ENCODE assay signal across 9 cellular contexts in genomic region chr6:19839237-19839546, GRCh38. TPM values are rescaled to one million over a fixed set of nuclear protein-coding genes. Genes with fewer than 3 reads are reported as not detected.
DNase-seq lines count a peak whose midpoint lies in the region; ATAC-seq and TF ChIP-seq lines count a peak whose summit lies in the region.
"Had no signal": no experiment of that assay in that cellular context is flagged by ENCODE, and none has a peak within 500 bp of the region (broad histone marks: within the 10 kb centered on the region; RNA-seq: fewer than 3 reads in every experiment).

No MANE protein-coding gene starts in this region.

- no peak overlapping the region for H4K5ac ChIP-seq in mesendoderm (ENCODE audit: low read length)

- H4K8ac ChIP-seq in mesendoderm (ENCODE audit: low read depth, low read length): no peak overlapping the region

- peak overlapping the region; percentile 91 for H3K9ac ChIP-seq in mesendoderm (ENCODE audit: low read length)

- H3K9me3 ChIP-seq in tibial artery: no peaks in the 10 kb centered on the region

- H3K4me1 ChIP-seq in mesendoderm (ENCODE audit: control insufficient read depth, low read depth, low read length): no peaks in the 10 kb centered on the region
- peaks cover 0 to 31% (median 2%) of the 10 kb centered on the region in 4 donors for H3K4me1 ChIP-seq in tibial artery

- CTCF ChIA-PET in activated naive CD4-positive, alpha-beta T cell treated with anti-CD3 and anti-CD28 coated beads, Interleukin-2, amount 10 ng/mL, durations not matched to agents 7 days and 5 days (lab: Charles Lee): no interaction called here

- WGBS in mesendoderm (ENCODE audit: extremely low coverage, insufficient coverage, low lambda C conversion rate): no CpG with 5 or more reads among the region's 7 CpGs

- H3K18ac ChIP-seq in mesendoderm (ENCODE audit: low read length): no peak overlapping the region

- intact Hi-C loops in dorsolateral prefrontal cortex (cut with DNase I): loop anchor here in 1 of 2 donors (5.0 kb wide), 1 partner anchor 37 kb away; no protein-coding TSS in a partner anchor
- intact Hi-C loops in tibial artery (cut with DNase I; ENCODE audit: low total_unique reads): no loop called here
- intact Hi-C loops in CD14-positive monocyte (cut with micrococcal nuclease): no loop called here

- peaks cover 53% of the 10 kb centered on the region for H3K27me3 Mint-ChIP-seq in activated naive CD4-positive, alpha-beta T cell treated with anti-CD3 and anti-CD28 coated beads, Interleukin-2, amount 10 ng/mL, durations not matched to agents 7 days and 5 days
- H3K27me3 Mint-ChIP-seq in CD14-positive monocyte (ENCODE audit: low read depth in 3 of 3): peaks cover 58 to 77% (median 62%) of the 10 kb centered on the region in 3 donors

- no peak overlapping the region for H3K4me3 Mint-ChIP-seq in activated naive CD4-positive, alpha-beta T cell treated with anti-CD3 and anti-CD28 coated beads, Interleukin-2, amount 10 ng/mL, durations not matched to agents 7 days and 5 days
- peak overlapping the region in 1 of 2 donors; percentile 69 for H3K4me3 Mint-ChIP-seq in CD14-positive monocyte

- peak overlapping the region; percentile 60 for H3K27ac Mint-ChIP-seq in activated naive CD4-positive, alpha-beta T cell treated with anti-CD3 and anti-CD28 coated beads, Interleukin-2, amount 10 ng/mL, durations not matched to agents 7 days and 5 days
- no peak overlapping the region for H3K27ac Mint-ChIP-seq in CD14-positive monocyte

- H3K4ac ChIP-seq in mesendoderm (ENCODE audit: low read depth, low read length): no peak overlapping the region

- DNase-seq in activated naive CD4-positive, alpha-beta T cell treated with anti-CD3 and anti-CD28 coated beads, Interleukin-2, amount 10 ng/mL, durations not matched to agents 7 days and 5 days: no peak
- no peak for DNase-seq in activated naive CD4-positive, alpha-beta T cell treated with Interleukin-2 at 50 U/mL for 16 hours
- DNase-seq in dorsolateral prefrontal cortex (no peak), mesendoderm (no peak), tibial artery (no peak), CD14-positive monocyte (ENCODE audit: low spot score) (no peak), NCI-H510A (lab: John Stamatoyannopoulos, UW) (no peak)
- DNase-seq: T-helper 9 cell had no signal

- H3K27me3 ChIP-seq in dorsolateral prefrontal cortex (peaks cover 0 to 70% (median 22%) of the 10 kb centered on the region in 45 donors), mesendoderm (ENCODE audit: insufficient read depth, low read length, poor library complexity) (no peaks in the 10 kb centered on the region), tibial artery (no peaks in the 10 kb centered on the region)

- no peak overlapping the region for H2BK5ac ChIP-seq in mesendoderm (ENCODE audit: low read length)

- peak overlapping the region; percentile 94 for H3K56ac ChIP-seq in mesendoderm (ENCODE audit: low read length)

- H3K79me1 ChIP-seq in mesendoderm (ENCODE audit: low read length): no peaks in the 10 kb centered on the region

- H2BK120ac ChIP-seq in mesendoderm (ENCODE audit: low read depth, low read length): no peak overlapping the region

- peaks cover 2% of the 10 kb centered on the region for H3K36me3 Mint-ChIP-seq in activated naive CD4-positive, alpha-beta T cell treated with anti-CD3 and anti-CD28 coated beads, Interleukin-2, amount 10 ng/mL, durations not matched to agents 7 days and 5 days
- H3K36me3 Mint-ChIP-seq in CD14-positive monocyte: peaks cover 0 to 2% of the 10 kb centered on the region in 2 donors

- TF ChIP-seq CTCF in dorsolateral prefrontal cortex (IDR thresholded peaks at IDR 0.05 in 54 of 56, conservative IDR thresholded peaks at IDR 0.05 in 2 of 56; ENCODE audit: low read depth in 1 of 56, partially characterized antibody in 56 of 56): no peak
- no peak for TF ChIP-seq CTCF in tibial artery (IDR thresholded peaks at IDR 0.05)
- TF ChIP-seq CTCF in CD14-positive monocyte (IDR thresholded peaks at IDR 0.05): no peak

- no peaks in the 10 kb centered on the region for H3K36me3 ChIP-seq in mesendoderm (ENCODE audit: control insufficient read depth, insufficient read depth, low read length)
- H3K36me3 ChIP-seq in tibial artery: peaks cover 0 to 22% (median 12%) of the 10 kb centered on the region in 3 donors

- no peak overlapping the region for H2BK15ac ChIP-seq in mesendoderm (replicated peaks; ENCODE audit: low read depth)

- H2AK5ac ChIP-seq in mesendoderm (ENCODE audit: low read length): no peak overlapping the region

- H3K4me2 ChIP-seq in mesendoderm (ENCODE audit: low read length): peak overlapping the region; percentile 59

- H3K27ac ChIP-seq in dorsolateral prefrontal cortex (peak overlapping the region in 27 of 59 donors; percentile 5 to 88 (median 72)), mesendoderm (ENCODE audit: low read depth, low read length) (no peak overlapping the region), tibial artery (peak overlapping the region; percentile 97 to 98)

- no peak for ATAC-seq in HG02870 (IDR thresholded peaks at IDR 0.05; ENCODE audit: unreplicated experiment)

- H3K4me1 Mint-ChIP-seq in activated naive CD4-positive, alpha-beta T cell treated with anti-CD3 and anti-CD28 coated beads, Interleukin-2, amount 10 ng/mL, durations not matched to agents 7 days and 5 days: peaks cover 4% of the 10 kb centered on the region
- H3K4me1 Mint-ChIP-seq in CD14-positive monocyte: peaks cover 3% of the 10 kb centered on the region

- H3K79me2 ChIP-seq in mesendoderm (ENCODE audit: control insufficient read depth, insufficient read depth, low read length): peaks cover 22% of the 10 kb centered on the region

- H3K4me3 ChIP-seq in dorsolateral prefrontal cortex (peak overlapping the region; percentile 35 to 77 (median 63)), mesendoderm (ENCODE audit: low read length) (peak overlapping the region; percentile 50), tibial artery (peak overlapping the region; percentile 74 to 78)

- no peak overlapping the region for H3K23ac ChIP-seq in mesendoderm (ENCODE audit: low read length)

- no peaks in the 10 kb centered on the region for H3K9me3 Mint-ChIP-seq in activated naive CD4-positive, alpha-beta T cell treated with anti-CD3 and anti-CD28 coated beads, Interleukin-2, amount 10 ng/mL, durations not matched to agents 7 days and 5 days
- H3K9me3 Mint-ChIP-seq in CD14-positive monocyte: peaks cover 0 to 17% (median 8%) of the 10 kb centered on the region in 7 donors

RNA-seq across cellular contexts. Expression of gene ID4, which starts 2.0 kb away (rescaled TPM):
- total RNA-seq in dorsolateral prefrontal cortex: 100 to 1,000 TPM in 2 of 120 experiments, 10 to 100 TPM in 118; 11.2 to 125 (median 47.8) TPM
- 21.2 TPM for polyA plus RNA-seq in mesendoderm (2013, experiment 1 of 2)
- polyA plus RNA-seq in mesendoderm (2013, experiment 2 of 2): 20.1 TPM
- polyA plus RNA-seq in CD14-positive monocyte: not detected
